ENCODE assay signal across 9 cellular contexts in genomic region chr22:18954333-18954732, GRCh38. TPM values are rescaled to one million over a fixed set of nuclear protein-coding genes. Genes with fewer than 3 reads are reported as not detected.
DNase-seq lines count a peak whose midpoint lies in the region; ATAC-seq, FAIRE-seq and TF ChIP-seq lines count a peak whose summit lies in the region.
"Had no signal": no experiment of that assay in that cellular context is flagged by ENCODE, and none has a peak within 500 bp of the region (broad histone marks: within the 10 kb centered on the region; RNA-seq: fewer than 3 reads in every experiment).

No MANE protein-coding gene starts in this region.

- peak; percentile 16 to 55 (median 31) for DNase-seq in NCI-H1417 (lab: John Stamatoyannopoulos, UW)
- DNase-seq in NCI-H1417 treated with DMSO at 0.1 percent for 48 hours (lab: John Stamatoyannopoulos, UW), result no peak
- DNase-seq in NCI-H1092 (lab: John Stamatoyannopoulos, UW), result peak; percentile 18
- DNase-seq in activated CD4-positive, alpha-beta T cell treated with anti-CD3 and anti-CD28 coated beads for 36 hours, result peak; percentile 64
- peak; percentile 92 for DNase-seq in chondrocyte (ENCODE audit: low spot score)
- DNase-seq in HepG2 (ENCODE audit: low spot score), result peak; percentile 18
- DNase-seq in stimulated activated CD4-positive, alpha-beta T cell treated with anti-CD3 and anti-CD28 coated beads, TNF-alpha, amount 100 ng/mL, for 1 hour (ENCODE audit: low read depth in 3 of 3, low spot score in 1 of 3), result peak in 2 of 3 donors; percentile 31 to 48

- POLR2A ChIA-PET in activated CD4-positive, alpha-beta T cell treated with anti-CD3 and anti-CD28 coated beads for 36 hours (lab: Charles Lee), result no interaction called here
- POLR2A ChIA-PET in HepG2 (lab: Yijun Ruan, JAX), result no interaction called here

- H2AFZ ChIP-seq in HepG2 (ENCODE audit: low read length), result no peak overlapping the region

- no peak overlapping the region for H3K27ac ChIP-seq in HepG2 (ENCODE audit: extremely low read length, insufficient read depth, low read length)
- H3K27ac ChIP-seq: BLaER1 treated with 17β-estradiol and CSF1 and Interleukin-3, amounts not matched to agents 10 nM and 100 nM had no signal

- no peak for TF ChIP-seq POLR2A in HepG2 (IDR thresholded peaks at IDR 0.05; ENCODE audit: insufficient read depth in 1 of 2, low read depth in 2 of 2, low read length in 2 of 2)

- no peaks in the 10 kb centered on the region for H3K36me3 ChIP-seq in HepG2 (replicated peaks in 1 of 2; ENCODE audit: control insufficient read depth in 1 of 2, insufficient read depth in 2 of 2, low read length in 2 of 2)
- H3K36me3 ChIP-seq: BLaER1 treated with 17β-estradiol and CSF1 and Interleukin-3, amounts not matched to agents 10 nM and 100 nM had no signal

- H3K4me3 Mint-ChIP-seq in activated CD4-positive, alpha-beta T cell treated with anti-CD3 and anti-CD28 coated beads for 36 hours, result no peak overlapping the region
- H3K4me3 Mint-ChIP-seq in chondrocyte (ENCODE audit: unreplicated experiment), result no peak overlapping the region

- CTCF ChIA-PET in activated CD4-positive, alpha-beta T cell treated with anti-CD3 and anti-CD28 coated beads for 36 hours (lab: Charles Lee), result no interaction called here
- CTCF ChIA-PET in HepG2 (lab: Yijun Ruan, JAX; ENCODE audit: low intra/inter-chr PET ratio, low total read pairs), result interaction anchor here (1.3 kb wide), 1 partner anchor 33 kb away, joined by 8 read pairs; no protein-coding TSS in a partner anchor

- intact Hi-C loops in activated CD4-positive, alpha-beta T cell treated with anti-CD3 and anti-CD28 coated beads for 36 hours (cut with DNase I, micrococcal nuclease), result no loop called here
- intact Hi-C loops in HepG2 (cut with micrococcal nuclease; ENCODE audit: unreplicated experiment), result loop anchor here (1.0 kb wide), 1 partner anchor 33 kb away; no protein-coding TSS in a partner anchor

- peak; percentile 81 for ATAC-seq in activated CD4-positive, alpha-beta T cell treated with anti-CD3 and anti-CD28 coated beads for 36 hours
- ATAC-seq in HepG2 (peak; percentile 83), GM19467 (IDR thresholded peaks at IDR 0.05; ENCODE audit: unreplicated experiment) (no peak)

- in situ Hi-C loops in HepG2 (cut with HindIII; ENCODE audit: extremely low pct_ligation_motif_present, low pct_unique_long_range_greater_than_20kb), result loop anchor here (25.0 kb wide), 2 partner anchors 1208 to 1333 kb away; partner anchors contain the start of gene CCDC188

- TF ChIP-seq CTCF in chondrocyte (IDR thresholded peaks at IDR 0.05), result peak; percentile 85
- peak; percentile 96 for TF ChIP-seq CTCF in HepG2 (CRISPR knock-in tag; IDR thresholded peaks at IDR 0.05)

- no peaks in the 10 kb centered on the region for H3K79me2 ChIP-seq in HepG2 (ENCODE audit: insufficient read depth, low read length)

- WGBS in HepG2 (ENCODE audit: low lambda C conversion rate), result 0% methylated on average over 1 of the region's 10 CpGs

- H3K9ac ChIP-seq in HepG2 (ENCODE audit: insufficient read depth, low read depth, low read length), result no peak overlapping the region
- H3K9ac ChIP-seq: BLaER1 treated with 17β-estradiol and CSF1 and Interleukin-3, amounts not matched to agents 10 nM and 100 nM had no signal

- peak; percentile 91 for TF ChIP-seq RAD21 in HepG2 (CRISPR knock-in tag; IDR thresholded peaks at IDR 0.05)

- H3K4me1 ChIP-seq in HepG2 (ENCODE audit: insufficient read depth, low read length), result no peaks in the 10 kb centered on the region

- H3K4me3 ChIP-seq in HepG2 (replicated peaks in 1 of 3; ENCODE audit: insufficient read depth in 1 of 3, low read depth in 2 of 3, low read length in 3 of 3), result no peak overlapping the region
- H3K4me3 ChIP-seq: BLaER1 treated with 17β-estradiol and CSF1 and Interleukin-3, amounts not matched to agents 10 nM and 100 nM had no signal

- no peaks in the 10 kb centered on the region for H3K4me1 Mint-ChIP-seq in activated CD4-positive, alpha-beta T cell treated with anti-CD3 and anti-CD28 coated beads for 36 hours
- H3K4me1 Mint-ChIP-seq in chondrocyte (ENCODE audit: low read depth), result no peaks in the 10 kb centered on the region

- no TSS peak for BruUV-seq in HepG2 (replicated peaks; lab: Mats Ljungman, UMichigan)

- no peaks in the 10 kb centered on the region for H3K36me3 Mint-ChIP-seq in activated CD4-positive, alpha-beta T cell treated with anti-CD3 and anti-CD28 coated beads for 36 hours (ENCODE audit: low read depth)
- no peaks in the 10 kb centered on the region for H3K36me3 Mint-ChIP-seq in chondrocyte (ENCODE audit: low read depth)

- H3K4me2 ChIP-seq in HepG2 (ENCODE audit: low read depth, low read length), result no peak overlapping the region
- H3K4me2 ChIP-seq: BLaER1 treated with 17β-estradiol and CSF1 and Interleukin-3, amounts not matched to agents 10 nM and 100 nM had no signal

- H3K27ac Mint-ChIP-seq in activated CD4-positive, alpha-beta T cell treated with anti-CD3 and anti-CD28 coated beads for 36 hours, result no peak overlapping the region
- H3K27ac Mint-ChIP-seq in chondrocyte (ENCODE audit: unreplicated experiment), result no peak overlapping the region

- no peaks in the 10 kb centered on the region for H3K9me3 ChIP-seq in HepG2 (ENCODE audit: low read length)
- H3K9me3 ChIP-seq: BLaER1 treated with 17β-estradiol and CSF1 and Interleukin-3, amounts not matched to agents 10 nM and 100 nM had no signal

- no peaks in the 10 kb centered on the region for H4K20me1 ChIP-seq in HepG2 (ENCODE audit: insufficient read depth, low read length)
- H4K20me1 ChIP-seq: BLaER1 treated with 17β-estradiol and CSF1 and Interleukin-3, amounts not matched to agents 10 nM and 100 nM had no signal

- peaks cover 3 to 8% of the 10 kb centered on the region in 2 experiments; a peak in 3 of 5 replicates for H3K27me3 ChIP-seq in HepG2 (ENCODE audit: control insufficient read depth in 1 of 2, insufficient read depth in 2 of 2, low read length in 2 of 2)
- H3K27me3 ChIP-seq: BLaER1 treated with 17β-estradiol and CSF1 and Interleukin-3, amounts not matched to agents 10 nM and 100 nM had no signal

- TF ChIP-seq EP300 in HepG2 (IDR thresholded peaks at IDR 0.05; ENCODE audit: low read depth in 2 of 2, low read length in 2 of 2) (no peak), HepG2 (CRISPR knock-in tag; IDR thresholded peaks at IDR 0.05; ENCODE audit: borderline replicate concordance) (no peak)

- no peaks in the 10 kb centered on the region for H3K9me3 Mint-ChIP-seq in activated CD4-positive, alpha-beta T cell treated with anti-CD3 and anti-CD28 coated beads for 36 hours (ENCODE audit: low read depth)
- H3K9me3 Mint-ChIP-seq in chondrocyte (ENCODE audit: low read depth), result no peaks in the 10 kb centered on the region

- peaks cover 2% of the 10 kb centered on the region for H3K27me3 Mint-ChIP-seq in activated CD4-positive, alpha-beta T cell treated with anti-CD3 and anti-CD28 coated beads for 36 hours
- peaks cover 15% of the 10 kb centered on the region for H3K27me3 Mint-ChIP-seq in chondrocyte (ENCODE audit: low read depth)

- no peak for FAIRE-seq in HepG2 (lab: Jason Lieb, UNC)

RNA-seq across cellular contexts. Expression of gene PRODH, which starts 18.2 kb away (rescaled TPM):
- total RNA-seq in activated CD4-positive, alpha-beta T cell treated with anti-CD3 and anti-CD28 coated beads for 36 hours, result not detected
- total RNA-seq in chondrocyte, result 3.5 to 5.9 TPM (median 5.6 TPM) in 3 replicates
- total RNA-seq in HepG2 (2016; rRNA removed; fragmentation: Illumina TruSeq; extraction: Trizol), result 0.29 TPM in 1 of 2 replicates, not detected in the other
- total RNA-seq in HepG2 (2016; cell fraction: cytosol; rRNA removed; fragmentation: Illumina TruSeq; extraction: Trizol; ENCODE audit: low read depth), result not detected in 2 replicates
- total RNA-seq in HepG2 (2016; cell fraction: insoluble cytoplasmic fraction; rRNA removed; fragmentation: Illumina TruSeq; extraction: Trizol), result 0.30 TPM in 1 of 2 replicates, not detected in the other
- total RNA-seq in HepG2 (2016; cell fraction: membrane; rRNA removed; fragmentation: Illumina TruSeq; extraction: Trizol), result not detected in 2 replicates
- 0.22 and 0.50 TPM in 2 replicates for total RNA-seq in HepG2 (2016; cell fraction: nucleus; rRNA removed; fragmentation: Illumina TruSeq; extraction: Trizol)
- 0.30 and 0.76 TPM in 2 replicates for polyA plus RNA-seq in HepG2 (2011; rRNA removed)
- 0.04 and 0.29 TPM in 2 replicates for polyA plus RNA-seq in HepG2 (2011; cell fraction: cytosol; rRNA removed)
- 7.8 and 9.7 TPM in 2 replicates for polyA plus RNA-seq in HepG2 (2011; cell fraction: nucleus; rRNA removed)
- 0.59 and 0.69 TPM in 2 replicates for polyA plus RNA-seq in HepG2 (2012)
- polyA plus RNA-seq in HepG2 (2016; cell fraction: cytosol; fragmentation: Illumina TruSeq; extraction: Trizol; ENCODE audit: low read depth), result not detected in 2 replicates
- polyA plus RNA-seq in HepG2 (2016; cell fraction: insoluble cytoplasmic fraction; fragmentation: Illumina TruSeq; extraction: Trizol; ENCODE audit: low read depth), result not detected in 2 replicates
- polyA plus RNA-seq in HepG2 (2016; cell fraction: membrane; fragmentation: Illumina TruSeq; extraction: Trizol; ENCODE audit: low read depth), result not detected in 2 replicates
- 0.76 and 1.5 TPM in 2 replicates for polyA plus RNA-seq in HepG2 (2016; cell fraction: nucleus; fragmentation: Illumina TruSeq; extraction: Trizol; ENCODE audit: insufficient read depth, low read depth)
- polyA minus RNA-seq in HepG2 (2011; rRNA and poly(A)+ RNA removed; ENCODE audit: low replicate concordance), result 0.26 and 0.62 TPM in 2 replicates
- polyA minus RNA-seq in HepG2 (2011; cell fraction: cytosol; rRNA and poly(A)+ RNA removed), result 0.88 TPM in 1 of 2 replicates, not detected in the other
- polyA minus RNA-seq in HepG2 (2011; cell fraction: nucleus; rRNA and poly(A)+ RNA removed), result 2.1 and 2.6 TPM in 2 replicates

RNA-seq across cellular contexts. Expression of gene DGCR6, which starts 48.2 kb away (rescaled TPM):
- under 1 TPM; 0.28 to 0.59 TPM for total RNA-seq in activated CD4-positive, alpha-beta T cell treated with anti-CD3 and anti-CD28 coated beads for 36 hours
- total RNA-seq in chondrocyte (5.1 to 7.1 TPM (median 5.4 TPM) in 3 replicates), HepG2 (2016; rRNA removed; fragmentation: Illumina TruSeq; extraction: Trizol) (0.07 TPM in 1 of 2 replicates, not detected in the other)
- 0.71 TPM in 1 of 2 replicates, not detected in the other for total RNA-seq in HepG2 (2016; cell fraction: cytosol; rRNA removed; fragmentation: Illumina TruSeq; extraction: Trizol; ENCODE audit: low read depth)
- not detected in 2 replicates for total RNA-seq in HepG2 (2016; cell fraction: insoluble cytoplasmic fraction; rRNA removed; fragmentation: Illumina TruSeq; extraction: Trizol)
- total RNA-seq in HepG2 (2016; cell fraction: membrane; rRNA removed; fragmentation: Illumina TruSeq; extraction: Trizol), result not detected in 2 replicates
- 0.12 TPM in 1 of 2 replicates, not detected in the other for total RNA-seq in HepG2 (2016; cell fraction: nucleus; rRNA removed; fragmentation: Illumina TruSeq; extraction: Trizol)
- 0.13 TPM in 1 of 2 replicates, not detected in the other for polyA plus RNA-seq in HepG2 (2011; rRNA removed)
- polyA plus RNA-seq in HepG2 (2011; cell fraction: cytosol; rRNA removed), result 0.05 TPM in 1 of 2 replicates, not detected in the other
- polyA plus RNA-seq in HepG2 (2011; cell fraction: nucleus; rRNA removed), result 0.16 and 0.17 TPM in 2 replicates
- polyA plus RNA-seq in HepG2 (2012), result not detected in 2 replicates
- 0.26 TPM in 1 of 2 replicates, not detected in the other for polyA plus RNA-seq in HepG2 (2016; cell fraction: cytosol; fragmentation: Illumina TruSeq; extraction: Trizol; ENCODE audit: low read depth)
- not detected in 2 replicates for polyA plus RNA-seq in HepG2 (2016; cell fraction: insoluble cytoplasmic fraction; fragmentation: Illumina TruSeq; extraction: Trizol; ENCODE audit: low read depth)
- polyA plus RNA-seq in HepG2 (2016; cell fraction: membrane; fragmentation: Illumina TruSeq; extraction: Trizol; ENCODE audit: low read depth), result 0.33 TPM in 1 of 2 replicates, not detected in the other
- not detected in 2 replicates for polyA plus RNA-seq in HepG2 (2016; cell fraction: nucleus; fragmentation: Illumina TruSeq; extraction: Trizol; ENCODE audit: insufficient read depth, low read depth)
- polyA minus RNA-seq in HepG2 (2011; rRNA and poly(A)+ RNA removed; ENCODE audit: low replicate concordance), result 0.12 and 2.3 TPM in 2 replicates
- not detected in 2 replicates for polyA minus RNA-seq in HepG2 (2011; cell fraction: cytosol; rRNA and poly(A)+ RNA removed)
- polyA minus RNA-seq in HepG2 (2011; cell fraction: nucleus; rRNA and poly(A)+ RNA removed), result not detected in 2 replicates
